1 cellular context compared by ENCODE assay signal in genomic region chr11:126764221-126764620, GRCh38.
TF ChIP-seq lines count a peak whose summit lies in the region.

No MANE protein-coding gene starts in this region.

TF ChIP-seq in K562, 482 proteins besides CTCF, POLR2A, EP300 and RAD21 (continued from another document):
- no peak for TF ChIP-seq HMGXB4 (CRISPR knock-in tag; IDR thresholded peaks at IDR 0.05)
- TF ChIP-seq ARID1B (IDR thresholded peaks at IDR 0.05), result no peak
- no peak for TF ChIP-seq SAFB (IDR thresholded peaks at IDR 0.05; ENCODE audit: borderline replicate concordance, low read depth, low read length)
- TF ChIP-seq CBFB (CRISPR knock-in tag; IDR thresholded peaks at IDR 0.05), result no peak
- TF ChIP-seq E2F3 (CRISPR knock-in tag; IDR thresholded peaks at IDR 0.05), result no peak
- TF ChIP-seq PHF20 (IDR thresholded peaks at IDR 0.05; ENCODE audit: partially characterized antibody), result no peak
- no peak for TF ChIP-seq PRDM10 (IDR thresholded peaks at IDR 0.05; ENCODE audit: partially characterized antibody)
